In the genomic region with DNA sequence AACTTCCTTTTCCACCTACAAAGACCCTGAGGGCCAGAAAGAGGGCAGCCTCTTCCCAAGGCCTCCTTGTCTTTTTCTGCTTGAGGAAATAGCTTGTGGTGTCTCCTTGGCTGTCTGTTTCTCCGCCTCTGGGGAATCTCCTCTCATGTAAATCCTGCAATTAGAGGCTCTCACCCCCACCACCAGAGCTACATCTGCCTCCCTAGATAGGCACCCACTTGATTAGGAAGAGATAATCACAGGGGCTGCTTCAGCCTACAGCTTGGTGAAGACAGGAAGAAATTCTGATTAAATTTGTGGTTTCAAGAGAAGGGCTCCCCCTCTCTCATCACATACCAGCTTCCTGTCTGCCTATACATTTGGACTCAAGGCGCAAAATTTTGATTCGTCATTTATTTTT, we compare ENCODE assay signal across 1 cellular context.
TF ChIP-seq lines count a peak whose summit lies in the region.

No MANE protein-coding gene starts in this region.

TF ChIP-seq in WTC11, 78 proteins besides CTCF, POLR2A, EP300 and RAD21 (continued from another document):
- TF ChIP-seq, protein P1, sequence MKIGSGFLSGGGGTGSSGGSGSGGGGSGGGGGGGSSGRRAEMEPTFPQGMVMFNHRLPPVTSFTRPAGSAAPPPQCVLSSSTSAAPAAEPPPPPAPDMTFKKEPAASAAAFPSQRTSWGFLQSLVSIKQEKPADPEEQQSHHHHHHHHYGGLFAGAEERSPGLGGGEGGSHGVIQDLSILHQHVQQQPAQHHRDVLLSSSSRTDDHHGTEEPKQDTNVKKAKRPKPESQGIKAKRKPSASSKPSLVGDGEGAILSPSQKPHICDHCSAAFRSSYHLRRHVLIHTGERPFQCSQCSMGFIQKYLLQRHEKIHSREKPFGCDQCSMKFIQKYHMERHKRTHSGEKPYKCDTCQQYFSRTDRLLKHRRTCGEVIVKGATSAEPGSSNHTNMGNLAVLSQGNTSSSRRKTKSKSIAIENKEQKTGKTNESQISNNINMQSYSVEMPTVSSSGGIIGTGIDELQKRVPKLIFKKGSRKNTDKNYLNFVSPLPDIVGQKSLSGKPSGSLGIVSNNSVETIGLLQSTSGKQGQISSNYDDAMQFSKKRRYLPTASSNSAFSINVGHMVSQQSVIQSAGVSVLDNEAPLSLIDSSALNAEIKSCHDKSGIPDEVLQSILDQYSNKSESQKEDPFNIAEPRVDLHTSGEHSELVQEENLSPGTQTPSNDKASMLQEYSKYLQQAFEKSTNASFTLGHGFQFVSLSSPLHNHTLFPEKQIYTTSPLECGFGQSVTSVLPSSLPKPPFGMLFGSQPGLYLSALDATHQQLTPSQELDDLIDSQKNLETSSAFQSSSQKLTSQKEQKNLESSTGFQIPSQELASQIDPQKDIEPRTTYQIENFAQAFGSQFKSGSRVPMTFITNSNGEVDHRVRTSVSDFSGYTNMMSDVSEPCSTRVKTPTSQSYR (CRISPR knock-in tag; IDR thresholded peaks at IDR 0.05): no peak
- TF ChIP-seq ZNF396 (CRISPR knock-in tag; IDR thresholded peaks at IDR 0.05; ENCODE audit: borderline replicate concordance) (no peak), OVOL2 (CRISPR knock-in tag; IDR thresholded peaks at IDR 0.05; ENCODE audit: borderline replicate concordance) (no peak), ATF1 (CRISPR knock-in tag; IDR thresholded peaks at IDR 0.05) (no peak)
- TF ChIP-seq, protein P2, sequence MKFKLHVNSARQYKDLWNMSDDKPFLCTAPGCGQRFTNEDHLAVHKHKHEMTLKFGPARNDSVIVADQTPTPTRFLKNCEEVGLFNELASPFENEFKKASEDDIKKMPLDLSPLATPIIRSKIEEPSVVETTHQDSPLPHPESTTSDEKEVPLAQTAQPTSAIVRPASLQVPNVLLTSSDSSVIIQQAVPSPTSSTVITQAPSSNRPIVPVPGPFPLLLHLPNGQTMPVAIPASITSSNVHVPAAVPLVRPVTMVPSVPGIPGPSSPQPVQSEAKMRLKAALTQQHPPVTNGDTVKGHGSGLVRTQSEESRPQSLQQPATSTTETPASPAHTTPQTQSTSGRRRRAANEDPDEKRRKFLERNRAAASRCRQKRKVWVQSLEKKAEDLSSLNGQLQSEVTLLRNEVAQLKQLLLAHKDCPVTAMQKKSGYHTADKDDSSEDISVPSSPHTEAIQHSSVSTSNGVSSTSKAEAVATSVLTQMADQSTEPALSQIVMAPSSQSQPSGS (CRISPR knock-in tag; IDR thresholded peaks at IDR 0.05; ENCODE audit: borderline replicate concordance, low read depth): no peak
